26 cellular contexts compared by ENCODE assay signal in genomic region chr6:34000281-34000680, GRCh38.
"Had no signal": no experiment of that assay in that cellular context is flagged by ENCODE, and none has a peak within 500 bp of the region (broad histone marks: within the 10 kb centered on the region; RNA-seq: fewer than 3 reads in every experiment).

No MANE protein-coding gene starts in this region.

- H3K36me3 ChIP-seq: brain microvascular endothelial cell, esophagus muscularis mucosa, gastrocnemius medialis had no signal

- H3K4me1 ChIP-seq: esophagus muscularis mucosa, foreskin keratinocyte, gastrocnemius medialis had no signal

- DNase-seq: activated CD4-positive, alpha-beta memory T cell treated with anti-CD3 and anti-CD28 coated beads for 36 hours; activated CD4-positive, alpha-beta T cell treated with anti-CD3 and anti-CD28 coated beads for 36 hours; activated CD4-positive, alpha-beta T cell treated with anti-CD3 and anti-CD28 coated beads, Interleukin-2, amount 10 ng/mL, durations not matched to agents 24 days and 14 days; activated CD4-positive, CD25-positive, alpha-beta regulatory T cell; activated CD4-positive, CD25-positive, alpha-beta regulatory T cell treated with anti-CD3 and anti-CD28 coated beads, Interleukin-2, amount 50 U/mL, for 72 hours; activated CD8-positive, alpha-beta T cell treated with anti-CD3 and anti-CD28 coated beads, Interleukin-2, amount 10 ng/mL, durations not matched to agents 7 days and 5 days; activated effector memory CD4-positive, alpha-beta T cell treated with Interleukin-2 at 50 U/mL for 16 hours; activated gamma-delta T cell treated with Interleukin-2 at 50 U/mL for 16 hours; activated naive CD4-positive, alpha-beta T cell treated with anti-CD3 and anti-CD28 coated beads, Interleukin-2, amount 50 U/mL, for 16 hours; activated naive CD4-positive, alpha-beta T cell treated with Interleukin-2 at 50 U/mL for 16 hours; activated T-cell treated with anti-CD3 and anti-CD28 coated beads, Interleukin-2, amount 50 U/mL, for 4 hours; amniotic stem cell; anterior cingulate cortex; brain microvascular endothelial cell; cortex of kidney; dermis blood vessel endothelial cell; effector CD4-positive, alpha-beta T cell; effector memory CD8-positive, alpha-beta T cell; erythroblast; foreskin keratinocyte; gastrocnemius medialis; T-helper 2 cell had no signal

- H3K9me3 Mint-ChIP-seq: activated T-helper 17 cell treated with anti-CD3 and anti-CD28 coated beads, Interleukin-2, amount 50 U/mL, for 72 hours; central memory CD8-positive, alpha-beta T cell had no signal

- H3K27ac ChIP-seq: brain microvascular endothelial cell, esophagus muscularis mucosa, foreskin keratinocyte, gastrocnemius medialis had no signal

- H3K27me3 Mint-ChIP-seq: activated CD4-positive, alpha-beta memory T cell treated with anti-CD3 and anti-CD28 coated beads for 36 hours; activated CD4-positive, alpha-beta T cell treated with anti-CD3 and anti-CD28 coated beads for 36 hours; activated naive CD8-positive, alpha-beta T cell; activated T-helper 17 cell treated with anti-CD3 and anti-CD28 coated beads, Interleukin-2, amount 50 U/mL, for 72 hours had no signal

- H3K4me3 ChIP-seq: esophagus muscularis mucosa, gastrocnemius medialis had no signal

- H3K4me1 Mint-ChIP-seq: activated CD4-positive, alpha-beta T cell treated with anti-CD3 and anti-CD28 coated beads for 36 hours; activated CD4-positive, alpha-beta T cell treated with anti-CD3 and anti-CD28 coated beads, Interleukin-2, amount 10 ng/mL, durations not matched to agents 24 days and 14 days; activated T-helper 17 cell treated with anti-CD3 and anti-CD28 coated beads, Interleukin-2, amount 50 U/mL, for 72 hours; central memory CD8-positive, alpha-beta T cell had no signal

- H3K36me3 Mint-ChIP-seq: activated CD4-positive, alpha-beta memory T cell treated with anti-CD3 and anti-CD28 coated beads for 36 hours had no signal

- H3K27ac Mint-ChIP-seq: activated CD4-positive, alpha-beta memory T cell treated with anti-CD3 and anti-CD28 coated beads for 36 hours; activated CD4-positive, alpha-beta T cell treated with anti-CD3 and anti-CD28 coated beads for 36 hours; activated CD4-positive, alpha-beta T cell treated with anti-CD3 and anti-CD28 coated beads, Interleukin-2, amount 10 ng/mL, durations not matched to agents 24 days and 14 days; activated CD8-positive, alpha-beta T cell treated with anti-CD3 and anti-CD28 coated beads, Interleukin-2, amount 10 ng/mL, durations not matched to agents 7 days and 5 days; activated naive CD8-positive, alpha-beta T cell; activated T-helper 17 cell treated with anti-CD3 and anti-CD28 coated beads, Interleukin-2, amount 50 U/mL, for 72 hours; effector memory CD8-positive, alpha-beta T cell had no signal

- H3K4me3 Mint-ChIP-seq: activated CD4-positive, alpha-beta memory T cell treated with anti-CD3 and anti-CD28 coated beads for 36 hours; activated CD4-positive, alpha-beta T cell treated with anti-CD3 and anti-CD28 coated beads for 36 hours; activated CD4-positive, alpha-beta T cell treated with anti-CD3 and anti-CD28 coated beads, Interleukin-2, amount 10 ng/mL, durations not matched to agents 24 days and 14 days; activated CD8-positive, alpha-beta T cell treated with anti-CD3 and anti-CD28 coated beads, Interleukin-2, amount 10 ng/mL, durations not matched to agents 7 days and 5 days; activated naive CD8-positive, alpha-beta T cell; activated T-cell treated with anti-CD3 and anti-CD28 coated beads, Interleukin-2, amount 50 U/mL, for 4 hours; activated T-helper 17 cell treated with anti-CD3 and anti-CD28 coated beads, Interleukin-2, amount 50 U/mL, for 72 hours; central memory CD8-positive, alpha-beta T cell; effector memory CD8-positive, alpha-beta T cell had no signal

- ATAC-seq: activated CD4-positive, alpha-beta T cell treated with anti-CD3 and anti-CD28 coated beads for 36 hours; activated CD8-positive, alpha-beta T cell treated with anti-CD3 and anti-CD28 coated beads, Interleukin-2, amount 10 ng/mL, durations not matched to agents 7 days and 5 days; activated T-cell treated with anti-CD3 and anti-CD28 coated beads, Interleukin-2, amount 50 U/mL, for 4 hours; activated T-helper 17 cell treated with anti-CD3 and anti-CD28 coated beads, Interleukin-2, amount 50 U/mL, for 72 hours; effector memory CD8-positive, alpha-beta T cell; foreskin keratinocyte; gastrocnemius medialis had no signal
